Comparison of ENCODE assay signal across 21 cellular contexts in the genomic region with DNA sequence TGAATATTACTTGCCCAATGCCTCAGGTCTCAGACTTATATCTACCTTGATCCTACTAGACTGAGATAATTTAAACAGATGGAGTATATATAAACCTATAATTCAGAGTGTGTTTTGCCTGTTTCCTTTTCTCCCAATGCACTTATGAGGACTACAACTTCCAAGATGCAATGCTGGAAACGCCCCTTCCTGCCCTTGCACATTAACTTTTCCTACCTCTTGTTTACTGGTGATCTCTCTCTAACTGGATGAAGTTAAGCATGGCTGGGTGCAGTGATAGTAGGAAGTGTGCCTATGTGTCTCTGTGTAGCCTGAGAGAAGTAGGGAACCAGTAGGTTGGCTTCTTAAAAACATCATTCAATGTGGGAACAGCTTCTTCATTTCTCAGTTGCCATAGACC.
DNase-seq lines count a peak whose midpoint lies in the region; ATAC-seq and TF ChIP-seq lines count a peak whose summit lies in the region.
"Had no signal": no experiment of that assay in that cellular context is flagged by ENCODE, and none has a peak within 500 bp of the region (broad histone marks: within the 10 kb centered on the region; RNA-seq: fewer than 3 reads in every experiment).

No MANE protein-coding gene starts in this region.

- no peak overlapping the region for H3K9ac ChIP-seq in KMS-11
- no peak overlapping the region for H3K9ac ChIP-seq in neuronal stem cell (ENCODE audit: low read depth, low read length, poor library complexity)

- H3K27ac ChIP-seq in KMS-11 (no peak overlapping the region), neuronal stem cell (replicated peaks; ENCODE audit: low read length) (no peak overlapping the region)
- H3K27ac ChIP-seq: cardiac muscle cell, epithelial cell of prostate, tibial artery had no signal

- no peaks in the 10 kb centered on the region for H3K27me3 Mint-ChIP-seq in WTC11 (ENCODE audit: low read depth)
- no peaks in the 10 kb centered on the region for H3K27me3 Mint-ChIP-seq in progenitor cell of endocrine pancreas

- H3K4me1 Mint-ChIP-seq in WTC11 (peaks cover 4% of the 10 kb centered on the region), progenitor cell of endocrine pancreas (ENCODE audit: low read depth) (peaks cover 5% of the 10 kb centered on the region)

- no peak for TF ChIP-seq CTCF in KMS-11 (conservative IDR thresholded peaks at IDR 0.05; ENCODE audit: low read depth, low read length)
- no peak for TF ChIP-seq CTCF in WTC11 (IDR thresholded peaks at IDR 0.05)
- no peak for TF ChIP-seq CTCF in progenitor cell of endocrine pancreas (IDR thresholded peaks at IDR 0.05; ENCODE audit: unreplicated experiment)

- H3K14ac ChIP-seq in neuronal stem cell (ENCODE audit: low read length), result no peak overlapping the region

- no peak overlapping the region for H2BK15ac ChIP-seq in neuronal stem cell (ENCODE audit: low read length)

- H3K79me2 ChIP-seq in KMS-11 (ENCODE audit: insufficient read depth, low read depth), result no peaks in the 10 kb centered on the region

- CTCF ChIA-PET in WTC11 (lab: Charles Lee), result no interaction called here

- no peak overlapping the region for H3K18ac ChIP-seq in neuronal stem cell (ENCODE audit: low read length)

- H3K27ac Mint-ChIP-seq in WTC11 (no peak overlapping the region; the same call in 1 of the 2 replicates), progenitor cell of endocrine pancreas (no peak overlapping the region)

- H4K20me1 ChIP-seq in KMS-11 (ENCODE audit: insufficient read depth), result no peaks in the 10 kb centered on the region

- POLR2A ChIA-PET in WTC11 (lab: Charles Lee), result no interaction called here

- H2BK5ac ChIP-seq in neuronal stem cell (ENCODE audit: low read length), result no peak overlapping the region

- no peaks in the 10 kb centered on the region for H3K79me1 ChIP-seq in neuronal stem cell (ENCODE audit: low read depth, low read length)

- H4K8ac ChIP-seq in neuronal stem cell (ENCODE audit: low read depth, low read length), result no peak overlapping the region

- no peak overlapping the region for H2BK120ac ChIP-seq in neuronal stem cell (ENCODE audit: low read depth, low read length)

- H3K36me3 Mint-ChIP-seq in WTC11 (no peaks in the 10 kb centered on the region), progenitor cell of endocrine pancreas (ENCODE audit: insufficient read depth) (no peaks in the 10 kb centered on the region)

- no peaks in the 10 kb centered on the region for H3K27me3 ChIP-seq in KMS-11 (ENCODE audit: insufficient read depth, low read depth)
- no peaks in the 10 kb centered on the region for H3K27me3 ChIP-seq in neuronal stem cell (ENCODE audit: control insufficient read depth in 3 of 3, insufficient read depth in 3 of 3, low read depth in 1 of 3, low read length in 3 of 3)
- H3K27me3 ChIP-seq: cardiac muscle cell, tibial artery had no signal

- no peak overlapping the region for H4K91ac ChIP-seq in neuronal stem cell (ENCODE audit: low read depth, low read length, poor library complexity)

- H3K4ac ChIP-seq in neuronal stem cell (ENCODE audit: low read length), result no peak overlapping the region

- peak overlapping the region; percentile 7; the same call in 1 of the 2 replicates for H2AFZ ChIP-seq in KMS-11 (ENCODE audit: low read depth)
- peak overlapping the region; percentile 77 for H2AFZ ChIP-seq in neuronal stem cell (ENCODE audit: low read length)

- H3K4me3 Mint-ChIP-seq in WTC11, result no peak overlapping the region
- H3K4me3 Mint-ChIP-seq in progenitor cell of endocrine pancreas (ENCODE audit: low read depth), result no peak overlapping the region

- WGBS in neuronal stem cell (ENCODE audit: extremely low coverage in 2 of 2, insufficient read length in 2 of 2, insufficient replicate concordance in 1 of 2), 2 donors, result no CpG with 5 or more reads among the region's 1 CpG

- peak; percentile 90 for ATAC-seq in WTC11
- no peak for ATAC-seq in GM21717 (IDR thresholded peaks at IDR 0.05; ENCODE audit: unreplicated experiment)
- ATAC-seq: left colon had no signal

- H3K36me3 ChIP-seq in KMS-11 (ENCODE audit: insufficient read depth) (no peaks in the 10 kb centered on the region), neuronal stem cell (replicated peaks in 1 of 2; ENCODE audit: control insufficient read depth in 2 of 2, insufficient read depth in 2 of 2, low read length in 2 of 2) (no peaks in the 10 kb centered on the region)
- H3K36me3 ChIP-seq: cardiac muscle cell, tibial artery had no signal

- H3K9me3 Mint-ChIP-seq in WTC11, result no peaks in the 10 kb centered on the region
- no peaks in the 10 kb centered on the region for H3K9me3 Mint-ChIP-seq in progenitor cell of endocrine pancreas (ENCODE audit: low read depth)

- DNase-seq in NCI-H2171 treated with DMSO at 0.1 percent for 48 hours (lab: John Stamatoyannopoulos, UW) (peak; percentile 6), NCI-H2171 (lab: John Stamatoyannopoulos, UW) (no peak), WTC11 (ENCODE audit: low spot score) (no peak), neuronal stem cell (ENCODE audit: low spot score) (no peak), progenitor cell of endocrine pancreas (ENCODE audit: low spot score, unreplicated experiment) (no peak), NCI-H2227 treated with DMSO at 0.1 percent for 48 hours (lab: John Stamatoyannopoulos, UW) (no peak)
- DNase-seq: activated CD4-positive, alpha-beta T cell treated with anti-CD3 and anti-CD28 coated beads for 4 hours; C1 segment of cervical spinal cord; dermis blood vessel endothelial cell; foreskin melanocyte; left colon; NCI-H1048; NCI-H2081 treated with DMSO at 0.1 percent for 48 hours; NCI-H526; retina; T1000; tibial artery had no signal

- H3K4me3 ChIP-seq in KMS-11 (IDR thresholded peaks at IDR 0.05; ENCODE audit: insufficient read depth, low read depth, low read length) (no peak overlapping the region), neuronal stem cell (ENCODE audit: low read length in 2 of 2) (no peak overlapping the region)
- H3K4me3 ChIP-seq: cardiac muscle cell, tibial artery had no signal

- no peak overlapping the region for H3K23ac ChIP-seq in neuronal stem cell (ENCODE audit: low read depth, low read length, poor library complexity)

- no peaks in the 10 kb centered on the region for H3K9me3 ChIP-seq in neuronal stem cell (replicated peaks in 1 of 2; ENCODE audit: control insufficient read depth in 2 of 2, insufficient read depth in 1 of 2, low read depth in 1 of 2, low read length in 2 of 2)
- H3K9me3 ChIP-seq: tibial artery had no signal

- no peak overlapping the region for H2AK5ac ChIP-seq in neuronal stem cell (ENCODE audit: low read depth, low read length)

- H3K4me2 ChIP-seq in KMS-11, result no peak overlapping the region
- no peak overlapping the region for H3K4me2 ChIP-seq in neuronal stem cell (ENCODE audit: insufficient read depth, low read length, poor library complexity, severe bottlenecking)

- no peak overlapping the region for H2BK12ac ChIP-seq in neuronal stem cell (ENCODE audit: low read length)

- H3K4me1 ChIP-seq in KMS-11 (ENCODE audit: low read depth, poor library complexity, severe bottlenecking) (no peaks in the 10 kb centered on the region), neuronal stem cell (ENCODE audit: control insufficient read depth in 2 of 2, insufficient read depth in 1 of 2, low read depth in 1 of 2, low read length in 2 of 2) (no peaks in the 10 kb centered on the region)
- H3K4me1 ChIP-seq: tibial artery had no signal

TF ChIP-seq in WTC11, 78 proteins besides CTCF, POLR2A, EP300 and RAD21 (continues in another document):
- no peak for TF ChIP-seq TEAD1 (CRISPR knock-in tag; IDR thresholded peaks at IDR 0.05)
- TF ChIP-seq, protein P1, sequence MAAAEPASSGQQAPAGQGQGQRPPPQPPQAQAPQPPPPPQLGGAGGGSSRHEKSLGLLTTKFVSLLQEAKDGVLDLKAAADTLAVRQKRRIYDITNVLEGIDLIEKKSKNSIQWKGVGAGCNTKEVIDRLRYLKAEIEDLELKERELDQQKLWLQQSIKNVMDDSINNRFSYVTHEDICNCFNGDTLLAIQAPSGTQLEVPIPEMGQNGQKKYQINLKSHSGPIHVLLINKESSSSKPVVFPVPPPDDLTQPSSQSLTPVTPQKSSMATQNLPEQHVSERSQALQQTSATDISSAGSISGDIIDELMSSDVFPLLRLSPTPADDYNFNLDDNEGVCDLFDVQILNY (CRISPR knock-in tag; IDR thresholded peaks at IDR 0.05), result no peak
- TF ChIP-seq, protein P2, sequence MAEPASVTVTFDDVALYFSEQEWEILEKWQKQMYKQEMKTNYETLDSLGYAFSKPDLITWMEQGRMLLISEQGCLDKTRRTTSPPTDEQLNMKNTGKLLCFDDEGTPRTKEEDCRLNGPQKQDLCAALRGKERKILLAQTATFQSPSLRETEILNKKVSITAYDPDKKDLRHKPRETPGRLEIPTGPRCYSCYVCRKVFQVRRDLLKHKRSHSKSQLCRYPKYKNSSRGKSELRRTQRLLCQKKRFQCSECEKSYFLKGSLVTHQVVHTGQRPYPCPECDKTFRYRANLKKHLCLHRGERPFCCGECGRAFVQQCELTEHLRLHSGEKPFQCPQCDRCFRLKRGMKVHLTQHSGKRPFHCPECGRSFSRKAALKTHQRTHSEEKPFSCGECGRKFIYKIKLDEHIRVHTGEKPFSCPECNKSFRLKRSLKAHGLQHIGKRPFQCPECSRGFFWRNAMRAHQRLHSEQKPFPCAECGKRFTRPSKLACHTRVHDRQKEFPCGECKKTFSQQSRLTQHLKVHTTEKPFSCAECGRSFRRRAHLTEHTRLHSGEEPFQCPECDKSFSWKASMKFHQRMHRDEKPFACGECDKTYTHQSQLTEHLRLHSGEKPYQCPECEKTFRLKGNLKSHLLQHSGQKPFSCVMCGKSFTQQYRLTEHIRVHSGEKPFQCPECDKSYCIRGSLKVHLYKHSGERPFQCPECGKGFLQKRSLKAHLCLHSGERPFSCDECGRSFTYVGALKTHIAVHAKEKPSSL (CRISPR knock-in tag; conservative IDR thresholded peaks at IDR 0.05), result no peak
- TF ChIP-seq, protein P3, sequence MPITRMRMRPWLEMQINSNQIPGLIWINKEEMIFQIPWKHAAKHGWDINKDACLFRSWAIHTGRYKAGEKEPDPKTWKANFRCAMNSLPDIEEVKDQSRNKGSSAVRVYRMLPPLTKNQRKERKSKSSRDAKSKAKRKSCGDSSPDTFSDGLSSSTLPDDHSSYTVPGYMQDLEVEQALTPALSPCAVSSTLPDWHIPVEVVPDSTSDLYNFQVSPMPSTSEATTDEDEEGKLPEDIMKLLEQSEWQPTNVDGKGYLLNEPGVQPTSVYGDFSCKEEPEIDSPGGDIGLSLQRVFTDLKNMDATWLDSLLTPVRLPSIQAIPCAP (CRISPR knock-in tag; IDR thresholded peaks at IDR 0.05), result no peak
- 0 out of 2 replicates have a peak, but pooled peaks have one; percentile 23 for TF ChIP-seq SP1 (CRISPR knock-in tag; conservative IDR thresholded peaks at IDR 0.05)
- TF ChIP-seq, protein P4, sequence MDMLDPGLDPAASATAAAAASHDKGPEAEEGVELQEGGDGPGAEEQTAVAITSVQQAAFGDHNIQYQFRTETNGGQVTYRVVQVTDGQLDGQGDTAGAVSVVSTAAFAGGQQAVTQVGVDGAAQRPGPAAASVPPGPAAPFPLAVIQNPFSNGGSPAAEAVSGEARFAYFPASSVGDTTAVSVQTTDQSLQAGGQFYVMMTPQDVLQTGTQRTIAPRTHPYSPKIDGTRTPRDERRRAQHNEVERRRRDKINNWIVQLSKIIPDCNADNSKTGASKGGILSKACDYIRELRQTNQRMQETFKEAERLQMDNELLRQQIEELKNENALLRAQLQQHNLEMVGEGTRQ (CRISPR knock-in tag; IDR thresholded peaks at IDR 0.05), result no peak
- no peak for TF ChIP-seq HMGA2 (CRISPR knock-in tag; IDR thresholded peaks at IDR 0.05)
